10 cellular contexts compared by ENCODE assay signal in the genomic region with DNA sequence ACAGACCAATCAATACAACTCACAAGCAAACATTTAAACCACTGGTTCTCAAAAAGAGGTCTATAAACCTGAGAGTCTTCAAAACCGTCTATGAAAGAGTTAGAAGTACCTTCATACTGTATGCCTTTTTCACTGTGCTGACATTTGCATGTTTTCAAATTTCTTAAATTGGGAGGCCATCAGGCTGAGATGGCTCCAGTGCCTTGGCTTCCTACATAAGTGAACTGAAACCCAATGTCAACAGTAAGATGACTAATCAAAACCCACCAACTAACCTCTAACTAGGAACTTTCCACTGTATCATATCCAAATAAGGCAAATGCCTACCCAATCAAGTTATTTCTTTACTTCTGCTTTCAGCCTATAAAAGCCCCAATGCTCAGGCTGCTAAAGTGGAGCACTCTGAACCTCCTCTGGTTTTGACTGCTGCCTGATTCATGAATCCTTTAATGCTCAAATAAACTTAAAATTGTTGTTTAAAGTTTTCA. TPM values are rescaled to one million over a fixed set of nuclear protein-coding genes. Genes with fewer than 3 reads are reported as not detected.
DNase-seq lines count a peak whose midpoint lies in the region; ATAC-seq and TF ChIP-seq lines count a peak whose summit lies in the region.
"Had no signal": no experiment of that assay in that cellular context is flagged by ENCODE, and none has a peak within 500 bp of the region (broad histone marks: within the 10 kb centered on the region; RNA-seq: fewer than 3 reads in every experiment).

No MANE protein-coding gene starts in this region.

- no peaks in the 10 kb centered on the region for H3K9me3 ChIP-seq in smooth muscle cell (replicated peaks; ENCODE audit: low read depth)

- H3K4me2 ChIP-seq in smooth muscle cell = no peak overlapping the region

- no peak for DNase-seq in activated CD4-positive, CD25-positive, alpha-beta regulatory T cell (lab: John Stamatoyannopoulos, UW)
- DNase-seq in RPMI7951 (ENCODE audit: low read depth) (peak; percentile 47), neural crest cell (ENCODE audit: low read depth, low spot score) (no peak), smooth muscle cell (lab: John Stamatoyannopoulos, UW; ENCODE audit: unreplicated experiment) (no peak), osteocyte (ENCODE audit: extremely low spot score, unreplicated experiment) (no peak), DMS153 (lab: John Stamatoyannopoulos, UW) (no peak)

- 94% methylated on average over 1 of the region's 1 CpG for WGBS in smooth muscle cell (ENCODE audit: low lambda C conversion rate)

- H3K27ac Mint-ChIP-seq in neural crest cell (ENCODE audit: unreplicated experiment) (peak overlapping the region; percentile 15), osteocyte (ENCODE audit: unreplicated experiment) (no peak overlapping the region)

- peaks cover 4% of the 10 kb centered on the region for H3K4me1 Mint-ChIP-seq in neural crest cell
- peaks cover 38% of the 10 kb centered on the region for H3K4me1 Mint-ChIP-seq in osteocyte (ENCODE audit: unreplicated experiment)

- H3K36me3 Mint-ChIP-seq in neural crest cell (ENCODE audit: low read depth) (peaks cover 22% of the 10 kb centered on the region), osteocyte (ENCODE audit: unreplicated experiment) (peaks cover 21% of the 10 kb centered on the region)

- H2AFZ ChIP-seq in smooth muscle cell (ENCODE audit: low read depth) = no peak overlapping the region

- no peaks in the 10 kb centered on the region for H3K27me3 Mint-ChIP-seq in neural crest cell (ENCODE audit: low read depth)
- no peaks in the 10 kb centered on the region for H3K27me3 Mint-ChIP-seq in osteocyte (ENCODE audit: unreplicated experiment)

- no peak overlapping the region for H3K27ac ChIP-seq in smooth muscle cell (ENCODE audit: low read depth)
- H3K27ac ChIP-seq: 22Rv1, VCaP had no signal

- ATAC-seq in activated CD4-positive, CD25-positive, alpha-beta regulatory T cell treated with anti-CD3 and anti-CD28 coated beads, Interleukin-2, amount 50 U/mL, for 24 hours = peak; percentile 85 to 94
- ATAC-seq in HG02840 (IDR thresholded peaks at IDR 0.05; ENCODE audit: low FRiP score, unreplicated experiment) = peak; percentile 74

- H3F3A ChIP-seq in smooth muscle cell (ENCODE audit: low read depth) = no peaks in the 10 kb centered on the region

- TF ChIP-seq CTCF in neural crest cell (conservative IDR thresholded peaks at IDR 0.05) (no peak), smooth muscle cell (IDR thresholded peaks at IDR 0.05; ENCODE audit: borderline replicate concordance, insufficient read depth, poor library complexity, severe bottlenecking) (no peak), osteocyte (IDR thresholded peaks at IDR 0.05) (no peak)

- peaks cover 54% of the 10 kb centered on the region for H4K20me1 ChIP-seq in smooth muscle cell (ENCODE audit: low read depth)

- H3K4me1 ChIP-seq in smooth muscle cell (ENCODE audit: low read depth) = no peaks in the 10 kb centered on the region

- H3K9me3 Mint-ChIP-seq in neural crest cell = peaks cover 5% of the 10 kb centered on the region
- peaks cover 10% of the 10 kb centered on the region for H3K9me3 Mint-ChIP-seq in osteocyte (ENCODE audit: unreplicated experiment)

- peaks cover 55% of the 10 kb centered on the region for H3K79me2 ChIP-seq in smooth muscle cell (ENCODE audit: low read depth)

- H3K36me3 ChIP-seq in smooth muscle cell (ENCODE audit: low read depth) = no peaks in the 10 kb centered on the region

- no peak overlapping the region for H3K9ac ChIP-seq in smooth muscle cell (ENCODE audit: low read depth)

- no peak overlapping the region for H3K4me3 Mint-ChIP-seq in neural crest cell
- H3K4me3 Mint-ChIP-seq in osteocyte (ENCODE audit: unreplicated experiment) = no peak overlapping the region

- H3K27me3 ChIP-seq in smooth muscle cell (ENCODE audit: low read depth) = no peaks in the 10 kb centered on the region

- no peak overlapping the region for H3K4me3 ChIP-seq in smooth muscle cell

RNA-seq across cellular contexts. Expression of a gene that starts 35.1 kb away (rescaled TPM):
- 6.2 and 6.4 TPM in 2 replicates for total RNA-seq in RPMI7951 (2014; rRNA removed; shearing (Covaris generic))
- total RNA-seq in neural crest cell (47.1 and 49.1 TPM in 2 replicates), smooth muscle cell (15.1 and 22.9 TPM in 2 replicates), osteocyte (42.7 and 44.4 TPM in 2 replicates)
- 3.8 and 10.9 TPM in 2 replicates for polyA plus RNA-seq in smooth muscle cell
